In genomic region chr3:139677341-139678155, GRCh38 we compare ENCODE assay signal across 9 cellular contexts. TPM values are rescaled to one million over a fixed set of nuclear protein-coding genes. Genes with fewer than 3 reads are reported as not detected.
DNase-seq lines count a peak whose midpoint lies in the region; ATAC-seq, FAIRE-seq and TF ChIP-seq lines count a peak whose summit lies in the region.
"Had no signal": no experiment of that assay in that cellular context is flagged by ENCODE, and none has a peak within 500 bp of the region (broad histone marks: within the 10 kb centered on the region; RNA-seq: fewer than 3 reads in every experiment).

NMNAT3 (minus strand) TSS chr3:139677972; CDS start chr3:139627724, 50,248 bp downstream.

- H3K9me3 Mint-ChIP-seq in T-cell, result no peaks in the 10 kb centered on the region

- peaks cover 6% of the 10 kb centered on the region in 2 donors for H3K27me3 Mint-ChIP-seq in T-cell

- DNase-seq in GM23248 (peak; percentile 62), M059J (ENCODE audit: low read depth) (peak; percentile 76), T-cell (peak; percentile 47 to 83 (median 74)), ascending aorta (ENCODE audit: low spot score in 2 of 2) (peak; percentile 21 to 88), hepatocyte (ENCODE audit: low spot score) (peak; percentile 95), renal cortical epithelial cell (ENCODE audit: low read depth) (peak; percentile 67), urothelium cell line (ENCODE audit: low spot score) (peak; percentile 65)

- peaks cover 11 to 14% (median 13%) of the 10 kb centered on the region in 3 donors for H3K4me1 Mint-ChIP-seq in T-cell

- no peak for FAIRE-seq in urothelium cell line (lab: Jason Lieb, UNC)

- WGBS in GM23248 (ENCODE audit: low coverage in 1 of 2, low lambda C conversion rate in 2 of 2, missing lambda C conversion rate in 2 of 2), 2 experiments, result 5 to 8% methylated on average over 36 to 60 of the region's 67 CpGs
- 7% methylated on average over 57 of the region's 67 CpGs for WGBS in hepatocyte (ENCODE audit: low lambda C conversion rate, missing lambda C conversion rate)

- H3K4me3 ChIP-seq in DOHH2 (ENCODE audit: low read length) (peak within 1 kb of the TSS; percentile 58), GM23248 (peak within 1 kb of the TSS; percentile 63), ascending aorta (peak within 1 kb of the TSS; percentile 84 to 90), hepatocyte (peak within 1 kb of the TSS; percentile 82)

- H3K9me2 ChIP-seq in DOHH2 (replicated peaks; ENCODE audit: control insufficient read depth, low read length) (no peaks in the 10 kb centered on the region), GM23248 (ENCODE audit: insufficient read depth) (no peaks in the 10 kb centered on the region), hepatocyte (replicated peaks; ENCODE audit: insufficient read depth) (no peaks in the 10 kb centered on the region)

- H3K27me3 ChIP-seq in DOHH2 (ENCODE audit: control insufficient read depth, low read length), result no peaks in the 10 kb centered on the region
- no peaks in the 10 kb centered on the region; the same call in 1 of the 2 replicates for H3K27me3 ChIP-seq in GM23248 (replicated peaks; ENCODE audit: insufficient read depth)
- H3K27me3 ChIP-seq in ascending aorta, result no peaks in the 10 kb centered on the region
- H3K27me3 ChIP-seq in hepatocyte, result no peaks in the 10 kb centered on the region

- peak within 1 kb of the TSS; percentile 78 to 84 (median 79) for H3K4me3 Mint-ChIP-seq in T-cell

- peak; percentile 98 to 99 (median 98) for ATAC-seq in T-cell (replicated peaks in 1 of 4)

- H3K36me3 Mint-ChIP-seq in T-cell, result no peaks in the 10 kb centered on the region

- H3F3A ChIP-seq in DOHH2 (ENCODE audit: control insufficient read depth, insufficient read depth) (no peaks in the 10 kb centered on the region), GM23248 (ENCODE audit: insufficient read depth) (no peaks in the 10 kb centered on the region)

- intact Hi-C loops in ascending aorta (cut with DNase I), result loop anchor here (5.0 to 10.0 kb wide), 2 partner anchors 140 to 1083 kb away; partner anchors contain the start of genes CEP70 and RBP1

- POLR2A ChIA-PET in T-cell (lab: Charles Lee), result no interaction called here

- CTCF ChIA-PET in T-cell (lab: Charles Lee), result no interaction called here

- H4K20me1 ChIP-seq in DOHH2 (ENCODE audit: control insufficient read depth, insufficient read depth, low read depth, low read length) (no peaks in the 10 kb centered on the region), GM23248 (ENCODE audit: insufficient read depth) (no peaks in the 10 kb centered on the region), hepatocyte (ENCODE audit: insufficient read depth, poor library complexity, severe bottlenecking) (no peaks in the 10 kb centered on the region)

- H3K79me2 ChIP-seq in DOHH2 (ENCODE audit: control insufficient read depth, low read length) (no peaks in the 10 kb centered on the region), GM23248 (ENCODE audit: insufficient read depth) (no peaks in the 10 kb centered on the region), hepatocyte (peaks cover 5% of the 10 kb centered on the region)

- H3K27ac Mint-ChIP-seq in T-cell, result peak within 1 kb of the TSS; percentile 23 to 29

- H3K9me3 ChIP-seq in DOHH2 (ENCODE audit: control insufficient read depth, insufficient read depth, low read length) (no peaks in the 10 kb centered on the region), GM23248 (ENCODE audit: low read depth) (no peaks in the 10 kb centered on the region), ascending aorta (no peaks in the 10 kb centered on the region), hepatocyte (ENCODE audit: low read depth) (no peaks in the 10 kb centered on the region)

- peak within 1 kb of the TSS; percentile 66; the same call in 1 of the 2 replicates for H2AFZ ChIP-seq in GM23248
- peak within 1 kb of the TSS; percentile 99 for H2AFZ ChIP-seq in hepatocyte

- H3K4me2 ChIP-seq in DOHH2 (ENCODE audit: low read length) (peak within 1 kb of the TSS; percentile 64), GM23248 (ENCODE audit: unreplicated experiment) (peak within 1 kb of the TSS; percentile 57), hepatocyte (peak within 1 kb of the TSS; percentile 93)

- H3K9ac ChIP-seq in GM23248, result no peak within 1 kb of the TSS

- no peaks in the 10 kb centered on the region for H3K4me1 ChIP-seq in DOHH2 (ENCODE audit: control insufficient read depth, low read length)
- H3K4me1 ChIP-seq in GM23248 (ENCODE audit: insufficient read depth), result no peaks in the 10 kb centered on the region
- H3K4me1 ChIP-seq in ascending aorta, result no peaks in the 10 kb centered on the region
- H3K4me1 ChIP-seq in hepatocyte (ENCODE audit: insufficient read depth), result no peaks in the 10 kb centered on the region

- H3K36me3 ChIP-seq in DOHH2 (ENCODE audit: control insufficient read depth, low read length) (no peaks in the 10 kb centered on the region), GM23248 (ENCODE audit: low read depth) (no peaks in the 10 kb centered on the region), ascending aorta (no peaks in the 10 kb centered on the region), hepatocyte (replicated peaks; ENCODE audit: insufficient read depth, low read depth) (no peaks in the 10 kb centered on the region)

- in situ Hi-C loops in GM23248 (cut with MboI), result no loop called here

- H3K27ac ChIP-seq in DOHH2 (ENCODE audit: low read depth, low read length), result no peak within 1 kb of the TSS
- H3K27ac ChIP-seq in GM23248, result no peak within 1 kb of the TSS
- H3K27ac ChIP-seq in ascending aorta, result peak within 1 kb of the TSS in 1 of 2 donors; percentile 46
- H3K27ac ChIP-seq in hepatocyte, result peak within 1 kb of the TSS; percentile 66
- H3K27ac ChIP-seq: epithelial cell of prostate had no signal

- TF ChIP-seq CTCF in DOHH2 (IDR thresholded peaks at IDR 0.05; ENCODE audit: low read depth, low read length, poor library complexity, severe bottlenecking), result no peak
- peak in 1 of 3 experiments; percentile 20 for TF ChIP-seq CTCF in ascending aorta (IDR thresholded peaks at IDR 0.05)
- TF ChIP-seq CTCF in hepatocyte (IDR thresholded peaks at IDR 0.05; ENCODE audit: poor library complexity), result no peak

RNA-seq across cellular contexts. Expression of gene NMNAT3, which starts in this region (rescaled TPM):
- not detected in 2 replicates for total RNA-seq in GM23248 (2014; rRNA removed; shearing (Covaris generic))
- polyA plus RNA-seq in GM23248 (2016; fragmentation: Nextera tagmentation; extraction: Ambion mirVana) (not detected in 2 replicates), hepatocyte (4.7 and 7.2 TPM in 2 replicates)
- total RNA-seq in M059J (2014; rRNA removed; shearing (Covaris generic)), result 3.2 and 13.1 TPM in 2 replicates
- total RNA-seq in T-cell (1 to 10 TPM; 2.4 to 5.3 (median 4.8) TPM), ascending aorta (1.2 TPM), hepatocyte (8.3 and 12.3 TPM in 2 replicates), renal cortical epithelial cell (2.4 and 11.9 TPM in 2 replicates)

Comparison
In these comparisons a context has a peak if more than half of its experiments do, and no peak if none do; other contexts are left out.
1. Peak in DNase-seq, H3K4me3 ChIP-seq and H3K4me2 ChIP-seq in GM23248; RNA of the gene not detected or under 1 TPM.